In genomic region chr3:196650740-196651311, GRCh38 we compare ENCODE assay signal across 9 cellular contexts. TPM values are rescaled to one million over a fixed set of nuclear protein-coding genes. Genes with fewer than 3 reads are reported as not detected.
A peak's percentile ranks its signal among the peaks of the same experiment; 100 is the strongest.
DNase-seq lines count a peak whose midpoint lies in the region; TF ChIP-seq lines count a peak whose summit lies in the region.
"Had no signal": no experiment of that assay in that cellular context is flagged by ENCODE, and none has a peak within 500 bp of the region (broad histone marks: within the 10 kb centered on the region; RNA-seq: fewer than 3 reads in every experiment).

No MANE protein-coding gene starts in this region.

- H3K27ac ChIP-seq in mesodermal cell (ENCODE audit: low read depth, low read length, severe bottlenecking) = peak overlapping the region; percentile 10
- H3K27ac ChIP-seq: 22Rv1 had no signal

- no peak for TF ChIP-seq CTCF in chondrocyte (IDR thresholded peaks at IDR 0.05)

- no peaks in the 10 kb centered on the region for H3K36me3 Mint-ChIP-seq in chondrocyte (ENCODE audit: low read depth)

- DNase-seq in DMS 273 (lab: John Stamatoyannopoulos, UW; ENCODE audit: unreplicated experiment) (peak; percentile 68), DMS 273 treated with DMSO at 0.1 percent for 48 hours (lab: John Stamatoyannopoulos, UW) (no peak), NCI-H69 (lab: John Stamatoyannopoulos, UW) (peak; percentile 31), chondrocyte (ENCODE audit: low spot score) (peak; percentile 82), globus pallidus (ENCODE audit: low spot score) (no peak), mesenteric fat pad (ENCODE audit: low spot score) (no peak), cortex of kidney (lab: John Stamatoyannopoulos, UW) (no peak)

- peaks cover 26% of the 10 kb centered on the region for H3K4me1 ChIP-seq in mesodermal cell (ENCODE audit: control insufficient read depth, insufficient read depth, low read length, poor library complexity, severe bottlenecking)

- no peak overlapping the region for H3K4me3 ChIP-seq in mesodermal cell (ENCODE audit: extremely low read depth, insufficient read depth, low read length, poor library complexity, severe bottlenecking)

- peaks cover 6% of the 10 kb centered on the region for H3K27me3 Mint-ChIP-seq in chondrocyte (ENCODE audit: low read depth)

- no peaks in the 10 kb centered on the region for H3K9me3 Mint-ChIP-seq in chondrocyte (ENCODE audit: low read depth)

- 74 to 87% methylated on average over 4 to 6 of the region's 6 CpGs for WGBS in mesodermal cell (ENCODE audit: insufficient coverage in 2 of 2), 2 experiments

- H3K9me3 ChIP-seq in mesodermal cell (ENCODE audit: control insufficient read depth, low read length) = no peaks in the 10 kb centered on the region

- no peak overlapping the region for H3K4me3 Mint-ChIP-seq in chondrocyte (ENCODE audit: unreplicated experiment)

- no peaks in the 10 kb centered on the region for H3K36me3 ChIP-seq in mesodermal cell (ENCODE audit: control insufficient read depth, insufficient read depth, low read length)

- peaks cover 20% of the 10 kb centered on the region for H3K4me1 Mint-ChIP-seq in chondrocyte (ENCODE audit: low read depth)

- peak overlapping the region; percentile 68 for H3K27ac Mint-ChIP-seq in chondrocyte (ENCODE audit: unreplicated experiment)

RNA-seq across cellular contexts. Expression of gene NRROS, which starts 11.3 kb away (rescaled TPM):
- total RNA-seq in chondrocyte = 0.38 to 0.50 TPM in 2 of 3 replicates, not detected in the other
- polyA plus RNA-seq in mesodermal cell (2013, experiment 1 of 2) = 4.4 TPM
- 2.7 TPM for polyA plus RNA-seq in mesodermal cell (2013, experiment 2 of 2)
- total RNA-seq in mesenteric fat pad = 20.7 TPM

Comparison
In these comparisons a context has a peak if more than half of its experiments do, and no peak if none do; other contexts are left out.
1. DNase-seq: peak in DMS 273 (single experiment), NCI-H69 (single experiment) and chondrocyte (single experiment); none in DMS 273 treated with DMSO at 0.1 percent for 48 hours (single experiment), globus pallidus (single experiment), mesenteric fat pad (single experiment) and cortex of kidney (single experiment).
2. RNA of gene NRROS, which starts 11.3 kb away (total RNA-seq): 20.7 TPM in mesenteric fat pad (single experiment); 0.38 to 0.50 TPM in chondrocyte; every median in the first group is over 10 times any median in the second.